Comparison of ENCODE assay signal across 17 cellular contexts in genomic region chr2:8149011-8149410, GRCh38.
"Had no signal": no experiment of that assay in that cellular context is flagged by ENCODE, and none has a peak within 500 bp of the region (broad histone marks: within the 10 kb centered on the region; RNA-seq: fewer than 3 reads in every experiment).

No MANE protein-coding gene starts in this region.

- H3K4me2 ChIP-seq: hepatocyte had no signal

- H3K27me3 Mint-ChIP-seq: activated naive CD4-positive, alpha-beta T cell treated with anti-CD3 and anti-CD28 coated beads, Interleukin-2, amount 50 U/mL, for 24 hours had no signal

- ATAC-seq: lower lobe of right lung; right cardiac atrium; stimulated activated memory B cell treated with anti-CD40 and anti-IgM and Interleukin-4, amounts not matched to agents 10 μg/mL and 1 μg/mL and 100 μg/mL, for 72 hours had no signal

- H3K36me3 ChIP-seq: cardiac muscle cell, lower lobe of right lung, prostate gland, vagina had no signal

- H3K27me3 ChIP-seq: cardiac muscle cell, hepatocyte, vagina had no signal

- H3K27ac ChIP-seq: cardiac muscle cell, lower lobe of right lung, prostate gland, vagina, VCaP had no signal

- H3K9me3 ChIP-seq: lower lobe of right lung, prostate gland, vagina had no signal

- H3K27ac Mint-ChIP-seq: activated naive CD4-positive, alpha-beta T cell treated with anti-CD3 and anti-CD28 coated beads, Interleukin-2, amount 50 U/mL, for 24 hours; activated T-cell treated with anti-CD3 and anti-CD28 coated beads, Interleukin-2, amount 50 U/mL, for 72 hours; stimulated activated memory B cell treated with anti-CD40 and anti-IgM and Interleukin-4, amounts not matched to agents 10 μg/mL and 1 μg/mL and 100 μg/mL, for 72 hours had no signal

- H2AFZ ChIP-seq: hepatocyte had no signal

- H3K4me3 Mint-ChIP-seq: activated naive CD4-positive, alpha-beta T cell treated with anti-CD3 and anti-CD28 coated beads, Interleukin-2, amount 50 U/mL, for 24 hours; activated T-cell treated with anti-CD3 and anti-CD28 coated beads, Interleukin-2, amount 50 U/mL, for 72 hours; stimulated activated memory B cell treated with anti-CD40 and anti-IgM and Interleukin-4, amounts not matched to agents 10 μg/mL and 1 μg/mL and 100 μg/mL, for 72 hours had no signal

- H3K4me3 ChIP-seq: cardiac muscle cell, hepatocyte, lower lobe of right lung, prostate gland, vagina had no signal

- H3K4me1 ChIP-seq: prostate gland, vagina had no signal

- H3K36me3 Mint-ChIP-seq: activated naive CD4-positive, alpha-beta T cell treated with anti-CD3 and anti-CD28 coated beads, Interleukin-2, amount 50 U/mL, for 24 hours; stimulated activated memory B cell treated with anti-CD40 and anti-IgM and Interleukin-4, amounts not matched to agents 10 μg/mL and 1 μg/mL and 100 μg/mL, for 72 hours had no signal

- DNase-seq: activated CD4-positive, alpha-beta T cell treated with anti-CD3 and anti-CD28 coated beads, Interleukin-2, amount 50 U/mL, for 1 hour; activated CD4-positive, CD25-positive, alpha-beta regulatory T cell treated with anti-CD3 and anti-CD28 coated beads, Interleukin-2, amount 50 U/mL, for 72 hours; activated CD8-positive, alpha-beta memory T cell treated with anti-CD3 and anti-CD28 coated beads for 24 hours; activated gamma-delta T cell; effector memory CD4-positive, alpha-beta T cell; lower lobe of right lung; midbrain; right cardiac atrium; stimulated activated CD4-positive, alpha-beta T cell treated with anti-CD3 and anti-CD28 coated beads, Interleukin-4, amount 100 ng/mL, for 24 hours had no signal
